In the genomic region with DNA sequence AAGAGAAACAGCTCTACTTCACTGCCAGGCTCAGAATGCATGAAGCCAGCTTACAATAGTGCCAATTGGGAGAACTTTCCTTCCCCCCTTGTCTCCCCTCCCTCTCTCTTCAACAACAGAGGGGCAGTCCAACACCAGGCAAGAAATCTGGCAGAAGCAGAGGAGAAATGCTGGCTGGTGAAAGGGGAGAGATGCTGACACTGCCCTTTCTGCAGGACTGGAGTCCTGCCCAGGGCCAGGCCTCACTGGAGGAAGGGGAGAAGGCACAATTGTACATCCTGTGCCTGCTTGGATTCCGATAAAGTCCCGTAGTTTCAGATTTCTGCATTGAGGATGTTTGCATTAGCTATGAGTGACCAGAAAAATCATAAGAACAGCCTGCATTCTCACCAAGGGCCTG, we compare ENCODE assay signal across 21 cellular contexts.
DNase-seq lines count a peak whose midpoint lies in the region; TF ChIP-seq lines count a peak whose summit lies in the region.
"Had no signal": no experiment of that assay in that cellular context is flagged by ENCODE, and none has a peak within 500 bp of the region (broad histone marks: within the 10 kb centered on the region; RNA-seq: fewer than 3 reads in every experiment).

No MANE protein-coding gene starts in this region.

- TF ChIP-seq CTCF in choroid plexus epithelial cell (conservative IDR thresholded peaks at IDR 0.05; ENCODE audit: low read depth, low read length) (no peak), brain microvascular endothelial cell (IDR thresholded peaks at IDR 0.05; ENCODE audit: low read depth, low read length, missing control alignments) (no peak)

- H3K9me3 Mint-ChIP-seq in CD4-positive, alpha-beta memory T cell, result peaks cover 0 to 7% (median 0%) of the 10 kb centered on the region in 8 donors
- peaks cover 0 to 7% (median 0%) of the 10 kb centered on the region in 5 donors for H3K9me3 Mint-ChIP-seq in CD8-positive, alpha-beta memory T cell

- no peak overlapping the region for H3K4me3 Mint-ChIP-seq in CD4-positive, alpha-beta memory T cell
- H3K4me3 Mint-ChIP-seq in CD8-positive, alpha-beta memory T cell, result no peak overlapping the region
- H3K4me3 Mint-ChIP-seq: activated CD4-positive, alpha-beta T cell treated with anti-CD3 and anti-CD28 coated beads for 36 hours had no signal

- H3K27ac Mint-ChIP-seq in CD4-positive, alpha-beta memory T cell, result no peak overlapping the region
- H3K27ac Mint-ChIP-seq in CD8-positive, alpha-beta memory T cell, result no peak overlapping the region
- H3K27ac Mint-ChIP-seq: activated CD4-positive, alpha-beta T cell treated with anti-CD3 and anti-CD28 coated beads for 36 hours had no signal

- no peaks in the 10 kb centered on the region for H3K4me1 Mint-ChIP-seq in CD4-positive, alpha-beta memory T cell
- H3K4me1 Mint-ChIP-seq in CD8-positive, alpha-beta memory T cell, result no peaks in the 10 kb centered on the region

- H3K4me1 ChIP-seq in CD4-positive, alpha-beta memory T cell (ENCODE audit: insufficient read depth, low read length), result no peaks in the 10 kb centered on the region
- no peaks in the 10 kb centered on the region for H3K4me1 ChIP-seq in CD8-positive, alpha-beta memory T cell (ENCODE audit: insufficient read depth, low read length)
- H3K4me1 ChIP-seq: A549, sigmoid colon had no signal

- H3K27me3 ChIP-seq in brain microvascular endothelial cell (replicated peaks), result no peaks in the 10 kb centered on the region
- H3K27me3 ChIP-seq in CD4-positive, alpha-beta memory T cell (ENCODE audit: insufficient read depth, low read length), result no peaks in the 10 kb centered on the region
- H3K27me3 ChIP-seq in CD8-positive, alpha-beta memory T cell (ENCODE audit: insufficient read depth, low read length, poor library complexity, severe bottlenecking), result no peaks in the 10 kb centered on the region
- H3K27me3 ChIP-seq: sigmoid colon, tibial nerve had no signal

- H3K36me3 ChIP-seq in brain microvascular endothelial cell (replicated peaks), result no peaks in the 10 kb centered on the region
- H3K36me3 ChIP-seq in CD4-positive, alpha-beta memory T cell (ENCODE audit: insufficient read depth, low read length), result no peaks in the 10 kb centered on the region
- no peaks in the 10 kb centered on the region for H3K36me3 ChIP-seq in CD8-positive, alpha-beta memory T cell (ENCODE audit: insufficient read depth, low read length)
- H3K36me3 ChIP-seq: sigmoid colon, tibial nerve had no signal

- in situ Hi-C loops in G401 (cut with HindIII; ENCODE audit: low sequenced_read_pairs), result no loop called here
- in situ Hi-C loops in brain microvascular endothelial cell (cut with HindIII; ENCODE audit: low pct_ligation_motif_present, low sequenced_read_pairs), result no loop called here

- no peak overlapping the region for H3K4me3 ChIP-seq in choroid plexus epithelial cell (ENCODE audit: low read depth, low read length)
- H3K4me3 ChIP-seq in brain microvascular endothelial cell (ENCODE audit: low read depth, low read length), result no peak overlapping the region
- H3K4me3 ChIP-seq in CD4-positive, alpha-beta memory T cell (ENCODE audit: low read length in 2 of 2), result no peak overlapping the region
- no peak overlapping the region for H3K4me3 ChIP-seq in CD8-positive, alpha-beta memory T cell (ENCODE audit: low read length)
- H3K4me3 ChIP-seq: A549, sigmoid colon, tibial nerve had no signal

- CTCF ChIA-PET in CD4-positive, alpha-beta memory T cell (lab: Charles Lee; ENCODE audit: partially characterized antibody), result no interaction called here
- CTCF ChIA-PET in CD8-positive, alpha-beta memory T cell (lab: Charles Lee), result no interaction called here

- POLR2A ChIA-PET in CD4-positive, alpha-beta memory T cell (lab: Charles Lee; ENCODE audit: partially characterized antibody), result no interaction called here
- POLR2A ChIA-PET in CD8-positive, alpha-beta memory T cell (lab: Charles Lee), result no interaction called here

- peaks cover 3 to 5% of the 10 kb centered on the region in 2 donors for H3K27me3 Mint-ChIP-seq in CD4-positive, alpha-beta memory T cell
- peaks cover 10 to 21% of the 10 kb centered on the region in 2 donors for H3K27me3 Mint-ChIP-seq in CD8-positive, alpha-beta memory T cell
- H3K27me3 Mint-ChIP-seq: activated CD4-positive, alpha-beta T cell treated with anti-CD3 and anti-CD28 coated beads for 36 hours had no signal

- H3K27ac ChIP-seq in brain microvascular endothelial cell, result no peak overlapping the region
- no peak overlapping the region for H3K27ac ChIP-seq in CD4-positive, alpha-beta memory T cell (ENCODE audit: low read depth, low read length)
- H3K27ac ChIP-seq in CD8-positive, alpha-beta memory T cell (ENCODE audit: low read depth, low read length), result no peak overlapping the region
- H3K27ac ChIP-seq: A549, epithelial cell of prostate had no signal

- H3K9me3 ChIP-seq in CD4-positive, alpha-beta memory T cell (ENCODE audit: control insufficient read depth in 1 of 2, low read length in 2 of 2), result no peaks in the 10 kb centered on the region
- H3K9me3 ChIP-seq in CD8-positive, alpha-beta memory T cell (ENCODE audit: low read length), result no peaks in the 10 kb centered on the region
- H3K9me3 ChIP-seq: A549 had no signal

- intact Hi-C loops in posterior cingulate gyrus (cut with DNase I), result no loop called here
- intact Hi-C loops in CD4-positive, alpha-beta memory T cell (cut with micrococcal nuclease), result no loop called here

- H3K36me3 Mint-ChIP-seq in CD4-positive, alpha-beta memory T cell, result no peaks in the 10 kb centered on the region
- no peaks in the 10 kb centered on the region for H3K36me3 Mint-ChIP-seq in CD8-positive, alpha-beta memory T cell

- DNase-seq in G401 (ENCODE audit: low spot score) (peak; percentile 40), choroid plexus epithelial cell (ENCODE audit: low read depth) (peak; percentile 39), hippocampal formation (lab: John Stamatoyannopoulos, UW) (peak; percentile 55 to 66), posterior cingulate gyrus (peak in 7 of 10 donors; percentile 23 to 80 (median 35)), brain microvascular endothelial cell (no peak), COLO829 (ENCODE audit: low spot score) (no peak)
- DNase-seq in CD4-positive, alpha-beta memory T cell, result no peak
- DNase-seq in CD8-positive, alpha-beta memory T cell, result no peak
- DNase-seq: activated CD4-positive, alpha-beta T cell treated with anti-CD3 and anti-CD28 coated beads for 36 hours; activated CD8-positive, alpha-beta memory T cell treated with anti-CD3 and anti-CD28 coated beads, Interleukin-2, amount 50 U/mL, for 48 hours; activated naive CD4-positive, alpha-beta T cell treated with anti-CD3 and anti-CD28 coated beads, Interleukin-2, amount 50 U/mL, for 16 hours; cerebellar nuclear complex; left colon; NCI-H1436 treated with DMSO at 0.1 percent for 48 hours; sigmoid colon; stimulated activated CD4-positive, alpha-beta T cell treated with anti-CD3 and anti-CD28 coated beads, Interleukin-2, amount 100 ng/mL, for 48 hours; stimulated activated CD8-positive, alpha-beta memory T cell treated with anti-CD3 and anti-CD28 coated beads, Interleukin-4, amount 100 ng/mL, for 48 hours; T1000 had no signal

Comparison
In these comparisons a context has a peak if more than half of its experiments do, and no peak if none do; other contexts are left out.
1. DNase-seq: peak in G401 (single experiment), choroid plexus epithelial cell (single experiment), hippocampal formation (2 of 2) and posterior cingulate gyrus (7 of 10); none in brain microvascular endothelial cell (single experiment), CD4-positive, alpha-beta memory T cell (0 of 5), COLO829 (single experiment) and CD8-positive, alpha-beta memory T cell (0 of 5).